23 cellular contexts compared by ENCODE assay signal in the genomic region with DNA sequence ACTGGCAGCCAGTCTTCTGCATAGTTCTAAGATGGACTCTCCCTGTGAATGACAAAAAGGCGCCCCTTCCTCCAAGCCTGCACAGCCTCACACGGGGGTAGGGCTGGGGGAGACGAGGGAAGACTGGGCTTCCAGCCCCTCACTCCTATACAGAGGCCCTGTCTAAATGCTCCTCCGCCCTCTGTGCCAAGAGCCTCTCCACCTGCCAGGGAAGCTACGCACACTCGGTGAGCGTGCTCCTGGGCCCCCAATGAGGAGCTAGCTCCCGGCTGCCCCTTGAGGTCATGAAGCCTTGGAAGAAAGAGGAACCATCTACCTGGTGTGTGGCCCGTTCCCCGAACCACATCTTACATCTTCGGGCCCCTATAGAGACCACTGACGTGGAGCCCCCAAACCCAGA. TPM values are rescaled to one million over a fixed set of nuclear protein-coding genes. Genes with fewer than 3 reads are reported as not detected.
DNase-seq lines count a peak whose midpoint lies in the region; ATAC-seq, FAIRE-seq and TF ChIP-seq lines count a peak whose summit lies in the region.
"Had no signal": no experiment of that assay in that cellular context is flagged by ENCODE, and none has a peak within 500 bp of the region (broad histone marks: within the 10 kb centered on the region; RNA-seq: fewer than 3 reads in every experiment).

No MANE protein-coding gene starts in this region.

- H3K4me1 ChIP-seq in HUES48 (ENCODE audit: control insufficient read depth, insufficient read depth, low read length) (peaks cover 8% of the 10 kb centered on the region; the same call in 1 of the 2 replicates), H1 (replicated peaks in 1 of 4; ENCODE audit: control insufficient read depth in 3 of 4, insufficient read depth in 4 of 4, low read length in 3 of 4) (peaks cover 0 to 5% (median 4%) of the 10 kb centered on the region in 4 experiments), iPS-20b (ENCODE audit: insufficient read depth, low read length) (no peaks in the 10 kb centered on the region), gastrocnemius medialis (no peaks in the 10 kb centered on the region)
- H3K4me1 ChIP-seq: A549 had no signal

- H3K36me3 ChIP-seq in HUES48 (ENCODE audit: control insufficient read depth, insufficient read depth, low read length) (no peaks in the 10 kb centered on the region), H1 (ENCODE audit: control insufficient read depth in 2 of 4, insufficient read depth in 4 of 4, low read length in 3 of 4) (no peaks in the 10 kb centered on the region), iPS-20b (ENCODE audit: insufficient read depth, low read depth, low read length) (no peaks in the 10 kb centered on the region), gastrocnemius medialis (no peaks in the 10 kb centered on the region)
- H3K36me3 ChIP-seq: BLaER1 treated with 17β-estradiol and CSF1 and Interleukin-3, amounts not matched to agents 10 nM and 100 nM; MG63 had no signal

- no peak overlapping the region for H2BK120ac ChIP-seq in H1 (replicated peaks; ENCODE audit: low read depth, low read length)

- no peak for FAIRE-seq in H1 (lab: Jason Lieb, UNC)
- FAIRE-seq: A549, GM12878 had no signal

- H3K27ac ChIP-seq in HUES48 (ENCODE audit: low read depth, low read length), result no peak overlapping the region
- no peak overlapping the region for H3K27ac ChIP-seq in H1 (ENCODE audit: low read depth, low read length)
- no peak overlapping the region for H3K27ac ChIP-seq in iPS-20b (ENCODE audit: low read length)
- H3K27ac ChIP-seq in gastrocnemius medialis, result no peak overlapping the region
- H3K27ac ChIP-seq: A549; BLaER1 treated with 17β-estradiol and CSF1 and Interleukin-3, amounts not matched to agents 10 nM and 100 nM had no signal

- no peaks in the 10 kb centered on the region for H3K79me1 ChIP-seq in H1 (ENCODE audit: low read depth, low read length)

- H4K8ac ChIP-seq in H1 (ENCODE audit: extremely low read depth, insufficient read depth, low read length), result no peak overlapping the region

- DNase-seq in H1 (ENCODE audit: low read depth in 1 of 2, low spot score in 2 of 2) (no peak), RPMI8226 (no peak), D341Med (ENCODE audit: low spot score) (no peak), gastrocnemius medialis (no peak), NCI-H446 (lab: John Stamatoyannopoulos, UW) (no peak)
- DNase-seq: AML-193; CD4-positive, alpha-beta T cell; DMS53; GDM1; IMR-90; KG1; MG63; NCI-H1105 treated with DMSO at 0.1 percent for 48 hours; NCI-H2029; NCI-H526 treated with DMSO at 0.1 percent for 48 hours; SHP77 treated with DMSO at 0.1 percent for 48 hours had no signal

- no peak for TF ChIP-seq CTCF in H1 (IDR thresholded peaks at IDR 0.05; ENCODE audit: control extremely low read depth in 1 of 3, insufficient read depth in 1 of 3, low read depth in 1 of 3, low read length in 3 of 3)
- TF ChIP-seq CTCF in gastrocnemius medialis (IDR thresholded peaks at IDR 0.05 in 4 of 5, conservative IDR thresholded peaks at IDR 0.05 in 1 of 5), result no peak

- no peaks in the 10 kb centered on the region for H3K79me2 ChIP-seq in H1 (ENCODE audit: control insufficient read depth in 1 of 2, insufficient read depth in 2 of 2, low read length in 2 of 2)

- TF ChIP-seq EP300 in H1 (IDR thresholded peaks at IDR 0.05; ENCODE audit: borderline replicate concordance in 1 of 2, low read depth in 2 of 2, low read length in 2 of 2), result no peak

- TF ChIP-seq POLR2A in H1 (IDR thresholded peaks at IDR 0.05; ENCODE audit: control extremely low read depth in 1 of 2, low read depth in 2 of 2, low read length in 2 of 2) (no peak), gastrocnemius medialis (IDR thresholded peaks at IDR 0.05) (no peak)

- H3K4me3 ChIP-seq in HUES48 (ENCODE audit: low read depth, low read length), result peak overlapping the region; percentile 66; the same call in 1 of the 2 replicates
- H3K4me3 ChIP-seq in H1 (ENCODE audit: extremely low read depth in 1 of 4, insufficient read depth in 2 of 4, low read depth in 3 of 4, low read length in 4 of 4), result peak overlapping the region in 1 of 4 experiments; percentile 67; a peak in 3 of 8 replicates
- H3K4me3 ChIP-seq in iPS-20b (ENCODE audit: low read length), result peak overlapping the region; percentile 75; the same call in 1 of the 2 replicates
- H3K4me3 ChIP-seq in gastrocnemius medialis, result no peak overlapping the region
- H3K4me3 ChIP-seq: A549; BLaER1 treated with 17β-estradiol and CSF1 and Interleukin-3, amounts not matched to agents 10 nM and 100 nM; GM12878; MG63 had no signal

- no peak overlapping the region for H2BK20ac ChIP-seq in H1 (ENCODE audit: low read length)

- H4K20me1 ChIP-seq in H1 (replicated peaks in 1 of 2; ENCODE audit: control insufficient read depth in 1 of 2, insufficient read depth in 2 of 2, low read length in 2 of 2), result no peaks in the 10 kb centered on the region
- H4K20me1 ChIP-seq: BLaER1 treated with 17β-estradiol and CSF1 and Interleukin-3, amounts not matched to agents 10 nM and 100 nM had no signal

- H2BK5ac ChIP-seq in H1 (ENCODE audit: low read depth, low read length), result no peak overlapping the region

- no peak for TF ChIP-seq RAD21 in H1 (IDR thresholded peaks at IDR 0.05 in 1 of 2, conservative IDR thresholded peaks at IDR 0.05 in 1 of 2; ENCODE audit: low read depth in 2 of 2, low read length in 2 of 2)

- POLR2A ChIA-PET in H1 (lab: Charles Lee; ENCODE audit: partially characterized antibody), result interaction anchor here (0.7 to 2.0 kb wide), 3 partner anchors 18 to 54 kb away, joined by 3 to 5 read pairs (median 4); partner anchors contain the start of gene CRTAC1

- H3K23me2 ChIP-seq in H1 (ENCODE audit: low read depth, low read length), result peaks cover 6% of the 10 kb centered on the region; the same call in 1 of the 2 replicates

- no peak overlapping the region for H4K91ac ChIP-seq in H1 (replicated peaks; ENCODE audit: insufficient read length, low read length)

- ATAC-seq in gastrocnemius medialis, result no peak
- ATAC-seq: A549, GM12878 had no signal

- CTCF ChIA-PET in H1 (lab: Charles Lee; ENCODE audit: partially characterized antibody), result interaction anchor here (0.7 to 2.6 kb wide), 10 partner anchors 10 to 184 kb away, joined by 3 to 14 read pairs (median 4); no protein-coding TSS in a partner anchor

- intact Hi-C loops in gastrocnemius medialis (cut with DNase I; ENCODE audit: low total_unique reads), result no loop called here

- H2AFZ ChIP-seq in H1 (ENCODE audit: low read length), result no peak overlapping the region

- H3K14ac ChIP-seq in H1 (ENCODE audit: insufficient read length), result no peak overlapping the region

- peak overlapping the region; percentile 73 to 93; a peak in 2 of 4 replicates for H3K4me2 ChIP-seq in H1 (ENCODE audit: insufficient read depth in 1 of 2, low read depth in 2 of 2, low read length in 2 of 2)
- H3K4me2 ChIP-seq: A549; BLaER1 treated with 17β-estradiol and CSF1 and Interleukin-3, amounts not matched to agents 10 nM and 100 nM had no signal

- no peak overlapping the region for H3K56ac ChIP-seq in H1 (replicated peaks; ENCODE audit: insufficient read length, low read depth, low read length)

- no peak overlapping the region for H3K18ac ChIP-seq in H1 (ENCODE audit: extremely low read depth, low read length)

- no peak overlapping the region for H2BK15ac ChIP-seq in H1 (ENCODE audit: low read length)

- H3K27me3 ChIP-seq in HUES48 (ENCODE audit: control insufficient read depth, insufficient read depth, low read length), result peaks cover 49% of the 10 kb centered on the region
- peaks cover 12 to 27% (median 26%) of the 10 kb centered on the region in 4 experiments for H3K27me3 ChIP-seq in H1 (replicated peaks in 1 of 4; ENCODE audit: control insufficient read depth in 3 of 4, extremely low read depth in 1 of 4, insufficient read depth in 3 of 4, low read length in 3 of 4)
- H3K27me3 ChIP-seq in iPS-20b (ENCODE audit: insufficient read depth, low read length), result peaks cover 90% of the 10 kb centered on the region
- peaks cover 29 to 58% (median 39%) of the 10 kb centered on the region in 3 donors for H3K27me3 ChIP-seq in gastrocnemius medialis

- H3K9ac ChIP-seq in HUES48 (ENCODE audit: low read depth, low read length), result no peak overlapping the region
- H3K9ac ChIP-seq in H1 (replicated peaks in 1 of 4; ENCODE audit: extremely low read depth in 1 of 4, low read depth in 3 of 4, low read length in 3 of 4), result no peak overlapping the region
- H3K9ac ChIP-seq in iPS-20b (ENCODE audit: low read depth, low read length), result no peak overlapping the region
- H3K9ac ChIP-seq: BLaER1 treated with 17β-estradiol and CSF1 and Interleukin-3, amounts not matched to agents 10 nM and 100 nM had no signal

- WGBS in H1 (ENCODE audit: extremely low coverage in 1 of 2, insufficient coverage in 1 of 2, insufficient read length in 1 of 2, insufficient replicate concordance in 2 of 2, low coverage in 1 of 2, low lambda C conversion rate in 2 of 2, missing lambda C conversion rate in 1 of 2), 2 experiments, result 91% methylated on average over 12 of the region's 12 CpGs; no CpG with 5 or more reads in 1 of the 2 experiments

- no peak overlapping the region for H3K4ac ChIP-seq in H1 (replicated peaks; ENCODE audit: insufficient read length, low read depth, low read length)

- no peak overlapping the region for H4K5ac ChIP-seq in H1 (ENCODE audit: insufficient read length, low read depth, low read length)

- in situ Hi-C loops in gastrocnemius medialis (cut with MboI; ENCODE audit: low sequenced_read_pairs in 4 of 4), result no loop called here

- H2AK5ac ChIP-seq in H1 (ENCODE audit: low read depth, low read length), result no peak overlapping the region

- H3K9me3 ChIP-seq in HUES48 (ENCODE audit: control insufficient read depth, insufficient read depth, low read length) (no peaks in the 10 kb centered on the region), H1 (ENCODE audit: insufficient read depth in 2 of 2, low read depth in 1 of 2, low read length in 1 of 2) (no peaks in the 10 kb centered on the region), iPS-20b (ENCODE audit: insufficient read depth, low read depth, low read length) (no peaks in the 10 kb centered on the region), gastrocnemius medialis (no peaks in the 10 kb centered on the region)
- H3K9me3 ChIP-seq: MG63 had no signal

- no peak overlapping the region for H3K23ac ChIP-seq in H1 (ENCODE audit: insufficient read length)

- H2BK12ac ChIP-seq in H1 (ENCODE audit: low read depth, low read length), result no peak overlapping the region

TF ChIP-seq in H1, 55 proteins besides CTCF, POLR2A, EP300 and RAD21 (continues in another document):
- no peak for TF ChIP-seq YY1 (IDR thresholded peaks at IDR 0.05; ENCODE audit: low read depth, low read length)

RNA-seq across cellular contexts. Expression of gene CRTAC1, which starts 54.8 kb away (rescaled TPM):
- 0.91 and 1.1 TPM in 2 replicates for total RNA-seq in H1 (2021; fragmentation: NEBNext Ultra II Directional; extraction: Animal tissue kit (Norgen Biotek cat#: 25700))
- polyA plus RNA-seq in H1 (2011; rRNA removed), result 1.2 and 2.7 TPM in 2 replicates
- polyA plus RNA-seq in H1 (2011; cell fraction: cytosol; rRNA removed), result 2.3 TPM
- 4.9 TPM for polyA plus RNA-seq in H1 (2011; cell fraction: nucleus; rRNA removed)
- 0.72 to 1.1 TPM (median 0.93 TPM) in 4 replicates for polyA plus RNA-seq in H1 (2012, experiment 1 of 2)
- 0.34 TPM for polyA plus RNA-seq in H1 (2012, experiment 2 of 2)
- polyA plus RNA-seq in H1 (2013, experiment 1 of 2), result 0.71 TPM
- 1.2 TPM for polyA plus RNA-seq in H1 (2013, experiment 2 of 2)
- polyA minus RNA-seq in H1 (2011; rRNA and poly(A)+ RNA removed), result 0.93 and 2.2 TPM in 2 replicates
- polyA minus RNA-seq in H1 (2011; cell fraction: cytosol; rRNA and poly(A)+ RNA removed), result not detected
- 1.8 TPM for polyA minus RNA-seq in H1 (2011; cell fraction: nucleus; rRNA and poly(A)+ RNA removed)
- 1 to 10 TPM in 1 of 4 donors, under 1 TPM in 2, not detected in 1; 0.16 to 3.9 (median 0.56) TPM for total RNA-seq in gastrocnemius medialis
- total RNA-seq: CD4-positive, alpha-beta T cell; HT1080; IMR-90; NCI-H460 had no signal
- polyA plus RNA-seq: GM12878, IMR-90 had no signal

Comparison
In these comparisons a context has a peak if more than half of its experiments do, and no peak if none do; other contexts are left out.
1. H3K4me3 ChIP-seq: peak in HUES48 (single experiment) and iPS-20b (single experiment); none in gastrocnemius medialis (0 of 4).